11 cellular contexts compared by ENCODE assay signal in genomic region chr1:63189677-63190076, GRCh38.
DNase-seq lines count a peak whose midpoint lies in the region; ATAC-seq, FAIRE-seq and TF ChIP-seq lines count a peak whose summit lies in the region.
"Had no signal": no experiment of that assay in that cellular context is flagged by ENCODE, and none has a peak within 500 bp of the region (broad histone marks: within the 10 kb centered on the region; RNA-seq: fewer than 3 reads in every experiment).

No MANE protein-coding gene starts in this region.

- H3K9me3 ChIP-seq in HepG2 (ENCODE audit: low read length) (no peaks in the 10 kb centered on the region), right lobe of liver (no peaks in the 10 kb centered on the region), mammary epithelial cell (replicated peaks; ENCODE audit: insufficient read depth, low read length) (no peaks in the 10 kb centered on the region), psoas muscle (no peaks in the 10 kb centered on the region)
- H3K9me3 ChIP-seq: vagina had no signal

- TF ChIP-seq CTCF in HepG2 (CRISPR knock-in tag; IDR thresholded peaks at IDR 0.05) (0 out of 2 replicates have a peak, but pooled peaks have one; percentile 23), right lobe of liver (IDR thresholded peaks at IDR 0.05) (peak in 1 of 4 donors; percentile 24), mammary epithelial cell (conservative IDR thresholded peaks at IDR 0.05 in 1 of 2, IDR thresholded peaks at IDR 0.05 in 1 of 2; ENCODE audit: extremely low read depth in 1 of 2, insufficient read depth in 1 of 2, low read depth in 1 of 2, low read length in 2 of 2) (peak; percentile 21 to 25), foreskin fibroblast (IDR thresholded peaks at IDR 0.05; ENCODE audit: low read depth, low read length) (no peak), psoas muscle (IDR thresholded peaks at IDR 0.05) (no peak)

- no peaks in the 10 kb centered on the region for H3K4me1 ChIP-seq in HepG2 (ENCODE audit: insufficient read depth, low read length)
- H3K4me1 ChIP-seq in right lobe of liver: no peaks in the 10 kb centered on the region
- H3K4me1 ChIP-seq in mammary epithelial cell (ENCODE audit: insufficient read depth, low read length): no peaks in the 10 kb centered on the region
- H3K4me1 ChIP-seq in psoas muscle: no peaks in the 10 kb centered on the region
- H3K4me1 ChIP-seq: vagina had no signal

- no peak overlapping the region for H2AFZ ChIP-seq in HepG2 (ENCODE audit: low read length)
- no peak overlapping the region for H2AFZ ChIP-seq in mammary epithelial cell (ENCODE audit: low read depth, low read length)

- H4K20me1 ChIP-seq in HepG2 (ENCODE audit: insufficient read depth, low read length): no peaks in the 10 kb centered on the region
- H4K20me1 ChIP-seq in mammary epithelial cell (ENCODE audit: insufficient read depth, low read length): no peaks in the 10 kb centered on the region

- no peak for TF ChIP-seq RAD21 in HepG2 (CRISPR knock-in tag; IDR thresholded peaks at IDR 0.05)

- H3K36me3 ChIP-seq in HepG2 (replicated peaks in 1 of 2; ENCODE audit: control insufficient read depth in 1 of 2, insufficient read depth in 2 of 2, low read length in 2 of 2) (no peaks in the 10 kb centered on the region), right lobe of liver (no peaks in the 10 kb centered on the region), mammary epithelial cell (ENCODE audit: insufficient read depth, low read length) (no peaks in the 10 kb centered on the region), psoas muscle (ENCODE audit: insufficient read depth in 1 of 2, low read depth in 1 of 2) (no peaks in the 10 kb centered on the region)
- H3K36me3 ChIP-seq: vagina had no signal

- H3K4me2 ChIP-seq in HepG2 (ENCODE audit: low read depth, low read length) (no peak overlapping the region), mammary epithelial cell (ENCODE audit: insufficient read depth, low read depth, low read length) (no peak overlapping the region)

- no peak for TF ChIP-seq EP300 in HepG2 (IDR thresholded peaks at IDR 0.05; ENCODE audit: low read depth in 2 of 2, low read length in 2 of 2)
- TF ChIP-seq EP300 in HepG2 (CRISPR knock-in tag; IDR thresholded peaks at IDR 0.05; ENCODE audit: borderline replicate concordance): no peak

- in situ Hi-C loops in HepG2 (cut with HindIII; ENCODE audit: extremely low pct_ligation_motif_present, low pct_unique_long_range_greater_than_20kb): no loop called here
- in situ Hi-C loops in mammary epithelial cell (cut with MboI; ENCODE audit: low sequenced_read_pairs in 2 of 2): no loop called here

- TF ChIP-seq POLR2A in HepG2 (IDR thresholded peaks at IDR 0.05; ENCODE audit: insufficient read depth in 1 of 2, low read depth in 2 of 2, low read length in 2 of 2): no peak
- TF ChIP-seq POLR2A in right lobe of liver (IDR thresholded peaks at IDR 0.05): no peak

- H3K27me3 ChIP-seq in HepG2 (ENCODE audit: control insufficient read depth in 1 of 2, insufficient read depth in 2 of 2, low read length in 2 of 2): no peaks in the 10 kb centered on the region
- no peaks in the 10 kb centered on the region for H3K27me3 ChIP-seq in right lobe of liver
- H3K27me3 ChIP-seq in mammary epithelial cell (ENCODE audit: insufficient read depth, low read length): no peaks in the 10 kb centered on the region
- no peaks in the 10 kb centered on the region for H3K27me3 ChIP-seq in psoas muscle (ENCODE audit: insufficient read depth in 3 of 3, low read length in 2 of 3)
- H3K27me3 ChIP-seq: vagina had no signal

- POLR2A ChIA-PET in HepG2 (lab: Yijun Ruan, JAX): no interaction called here

- H3K4me3 ChIP-seq in HepG2 (replicated peaks in 1 of 3; ENCODE audit: insufficient read depth in 1 of 3, low read depth in 2 of 3, low read length in 3 of 3): no peak overlapping the region
- no peak overlapping the region for H3K4me3 ChIP-seq in right lobe of liver
- H3K4me3 ChIP-seq in mammary epithelial cell (replicated peaks in 1 of 3; ENCODE audit: insufficient read depth in 1 of 3, low read depth in 2 of 3, low read length in 3 of 3): no peak overlapping the region
- no peak overlapping the region for H3K4me3 ChIP-seq in foreskin fibroblast (ENCODE audit: low read depth in 1 of 2, low read length in 2 of 2)
- H3K4me3 ChIP-seq in psoas muscle: no peak overlapping the region
- H3K4me3 ChIP-seq: vagina had no signal

- dilution Hi-C loops in mammary epithelial cell (cut with HindIII; ENCODE audit: low sequenced_read_pairs): loop anchor here (5.0 kb wide), 1 partner anchor 72 kb away; no protein-coding TSS in a partner anchor

- intact Hi-C loops in HepG2 (cut with micrococcal nuclease; ENCODE audit: unreplicated experiment) (no loop called here), right lobe of liver (cut with DNase I) (no loop called here), mammary epithelial cell (cut with micrococcal nuclease) (loop anchor here (1.0 kb wide), 1 partner anchor 252 kb away; no protein-coding TSS in a partner anchor), psoas muscle (cut with DNase I) (no loop called here)

- no peak overlapping the region for H3K9ac ChIP-seq in HepG2 (ENCODE audit: insufficient read depth, low read depth, low read length)
- no peak overlapping the region for H3K9ac ChIP-seq in mammary epithelial cell (ENCODE audit: insufficient read depth, low read length)

- ATAC-seq in HepG2 (no peak), right lobe of liver (no peak), HG02885 (IDR thresholded peaks at IDR 0.05; ENCODE audit: poor library complexity, unreplicated experiment) (no peak), psoas muscle (no peak)

- no TSS peak for BruUV-seq in HepG2 (replicated peaks; lab: Mats Ljungman, UMichigan)
- no TSS peak for BruUV-seq in mammary epithelial cell (replicated peaks; lab: Mats Ljungman, UMichigan)

- CTCF ChIA-PET in HepG2 (lab: Yijun Ruan, JAX; ENCODE audit: low intra/inter-chr PET ratio, low total read pairs) (no interaction called here), mammary epithelial cell (lab: Charles Lee; ENCODE audit: low non-redundant PET) (interaction anchor here (0.7 kb wide), 1 partner anchor 358 kb away, joined by 5 read pairs; no protein-coding TSS in a partner anchor)

- WGBS in HepG2 (ENCODE audit: low lambda C conversion rate): 0% methylated on average over 1 of the region's 1 CpG
- WGBS in right lobe of liver (ENCODE audit: insufficient coverage, low coverage, low lambda C conversion rate, missing lambda C conversion rate): 7% methylated on average over 1 of the region's 1 CpG
- 100% methylated on average over 1 of the region's 1 CpG for WGBS in mammary epithelial cell (ENCODE audit: low coverage, missing lambda C conversion rate)
- 9 to 28% (median 22%) methylated on average over 1 of the region's 1 CpG for WGBS in psoas muscle, 3 donors

- DNase-seq in HepG2 (ENCODE audit: low spot score) (no peak), right lobe of liver (no peak), NCI-H2081 (lab: John Stamatoyannopoulos, UW) (peak; percentile 10 to 75), mammary epithelial cell (no peak), foreskin fibroblast (no peak), RCC 7860 (ENCODE audit: low spot score) (no peak), psoas muscle (no peak)
- DNase-seq: activated T-cell treated with anti-CD3 and anti-CD28 coated beads, Interleukin-2, amount 50 U/mL, for 24 hours had no signal

- FAIRE-seq in HepG2 (lab: Jason Lieb, UNC) (no peak), RCC 7860 (lab: Jason Lieb, UNC) (no peak)
- FAIRE-seq: colon had no signal

- no peak overlapping the region for H3K27ac ChIP-seq in HepG2 (ENCODE audit: extremely low read length, insufficient read depth, low read length)
- no peak overlapping the region for H3K27ac ChIP-seq in right lobe of liver
- H3K27ac ChIP-seq in mammary epithelial cell (ENCODE audit: insufficient read depth, low read depth, low read length): no peak overlapping the region
- H3K27ac ChIP-seq in psoas muscle: no peak overlapping the region
- H3K27ac ChIP-seq: vagina had no signal

- H3K79me2 ChIP-seq in HepG2 (ENCODE audit: insufficient read depth, low read length) (no peaks in the 10 kb centered on the region), mammary epithelial cell (ENCODE audit: insufficient read depth, low read length) (no peaks in the 10 kb centered on the region)

TF ChIP-seq in HepG2, 621 proteins besides CTCF, POLR2A, EP300 and RAD21 (continues in another document):
- TF ChIP-seq KDM3A (CRISPR knock-in tag; IDR thresholded peaks at IDR 0.05; ENCODE audit: low read depth): no peak
- TF ChIP-seq, protein P1, sequence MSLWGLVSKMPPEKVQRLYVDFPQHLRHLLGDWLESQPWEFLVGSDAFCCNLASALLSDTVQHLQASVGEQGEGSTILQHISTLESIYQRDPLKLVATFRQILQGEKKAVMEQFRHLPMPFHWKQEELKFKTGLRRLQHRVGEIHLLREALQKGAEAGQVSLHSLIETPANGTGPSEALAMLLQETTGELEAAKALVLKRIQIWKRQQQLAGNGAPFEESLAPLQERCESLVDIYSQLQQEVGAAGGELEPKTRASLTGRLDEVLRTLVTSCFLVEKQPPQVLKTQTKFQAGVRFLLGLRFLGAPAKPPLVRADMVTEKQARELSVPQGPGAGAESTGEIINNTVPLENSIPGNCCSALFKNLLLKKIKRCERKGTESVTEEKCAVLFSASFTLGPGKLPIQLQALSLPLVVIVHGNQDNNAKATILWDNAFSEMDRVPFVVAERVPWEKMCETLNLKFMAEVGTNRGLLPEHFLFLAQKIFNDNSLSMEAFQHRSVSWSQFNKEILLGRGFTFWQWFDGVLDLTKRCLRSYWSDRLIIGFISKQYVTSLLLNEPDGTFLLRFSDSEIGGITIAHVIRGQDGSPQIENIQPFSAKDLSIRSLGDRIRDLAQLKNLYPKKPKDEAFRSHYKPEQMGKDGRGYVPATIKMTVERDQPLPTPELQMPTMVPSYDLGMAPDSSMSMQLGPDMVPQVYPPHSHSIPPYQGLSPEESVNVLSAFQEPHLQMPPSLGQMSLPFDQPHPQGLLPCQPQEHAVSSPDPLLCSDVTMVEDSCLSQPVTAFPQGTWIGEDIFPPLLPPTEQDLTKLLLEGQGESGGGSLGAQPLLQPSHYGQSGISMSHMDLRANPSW (CRISPR knock-in tag; IDR thresholded peaks at IDR 0.05; ENCODE audit: borderline replicate concordance): no peak

Comparison
In these comparisons a context has a peak if more than half of its experiments do, and no peak if none do; other contexts are left out.
1. DNase-seq: peak in NCI-H2081 (2 of 2); none in HepG2 (single experiment), right lobe of liver (0 of 3), mammary epithelial cell (single experiment), foreskin fibroblast (0 of 2), RCC 7860 (single experiment) and psoas muscle (0 of 2).
2. CTCF ChIP-seq: peak in HepG2 (single experiment) and mammary epithelial cell (2 of 2); none in foreskin fibroblast (single experiment) and psoas muscle (single experiment).